ENCODE assay signal across 14 cellular contexts in the genomic region with DNA sequence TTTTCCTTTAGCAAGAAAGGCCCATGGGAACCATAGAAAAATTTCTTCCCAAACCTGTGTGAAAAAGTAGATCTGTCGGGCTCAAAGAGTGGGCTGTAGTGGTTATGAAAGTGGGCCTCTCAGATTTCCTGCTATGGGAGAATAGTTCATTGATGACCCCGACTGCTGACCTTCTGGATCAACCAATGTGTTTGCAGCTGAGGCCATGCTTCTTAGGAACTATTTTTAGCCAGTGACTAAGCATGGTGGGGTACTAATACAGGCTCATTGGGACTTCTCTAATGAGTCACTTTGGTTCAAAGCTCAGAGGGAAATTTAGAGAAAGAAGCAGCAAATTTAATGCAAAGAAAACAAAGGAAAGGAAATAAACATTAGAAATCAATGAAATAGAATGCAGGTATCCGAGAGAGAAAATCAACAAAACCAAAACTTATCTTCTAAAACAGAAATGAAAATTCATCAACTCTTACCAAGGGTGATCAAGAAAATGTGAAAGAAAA. TPM values are rescaled to one million over a fixed set of nuclear protein-coding genes. Genes with fewer than 3 reads are reported as not detected.
DNase-seq lines count a peak whose midpoint lies in the region; ATAC-seq lines count a peak whose summit lies in the region.
"Had no signal": no experiment of that assay in that cellular context is flagged by ENCODE, and none has a peak within 500 bp of the region (broad histone marks: within the 10 kb centered on the region; RNA-seq: fewer than 3 reads in every experiment).

No MANE protein-coding gene starts in this region.

- no peaks in the 10 kb centered on the region for H4K20me1 ChIP-seq in BLaER1 treated with 17β-estradiol and CSF1 and Interleukin-3, amounts not matched to agents 10 nM and 100 nM

- H3K4me2 ChIP-seq in BLaER1 treated with 17β-estradiol and CSF1 and Interleukin-3, amounts not matched to agents 10 nM and 100 nM: peak overlapping the region in 6 of 11 experiments; percentile 8 to 74 (median 50); a peak in 10 of 22 replicates

- peak overlapping the region in 2 of 11 experiments; percentile 38 to 46; a peak in 4 of 22 replicates for H3K27ac ChIP-seq in BLaER1 treated with 17β-estradiol and CSF1 and Interleukin-3, amounts not matched to agents 10 nM and 100 nM
- H3K27ac ChIP-seq: SJSA1 had no signal

- peaks cover 12 to 25% (median 16%) of the 10 kb centered on the region in 11 experiments for H3K9me3 ChIP-seq in BLaER1 treated with 17β-estradiol and CSF1 and Interleukin-3, amounts not matched to agents 10 nM and 100 nM (replicated peaks in 1 of 11)
- H3K9me3 ChIP-seq in adipocyte (ENCODE audit: control insufficient read depth, low read length): no peaks in the 10 kb centered on the region
- H3K9me3 ChIP-seq: SJSA1 had no signal

- ATAC-seq in HG02870 (IDR thresholded peaks at IDR 0.05; ENCODE audit: unreplicated experiment) (peak; percentile 50), GM18870 (IDR thresholded peaks at IDR 0.05; ENCODE audit: unreplicated experiment) (no peak), left colon (no peak), HG03565 (IDR thresholded peaks at IDR 0.05; ENCODE audit: unreplicated experiment) (no peak)

- H3K9ac ChIP-seq in BLaER1 treated with 17β-estradiol and CSF1 and Interleukin-3, amounts not matched to agents 10 nM and 100 nM: no peak overlapping the region
- peak overlapping the region; percentile 76 for H3K9ac ChIP-seq in adipocyte (ENCODE audit: low read length)

- H3K4me1 ChIP-seq in BLaER1 treated with 17β-estradiol and CSF1 and Interleukin-3, amounts not matched to agents 10 nM and 100 nM: peaks cover 0 to 26% (median 4%) of the 10 kb centered on the region in 10 experiments; a peak in 8 of 20 replicates
- peaks cover 61% of the 10 kb centered on the region for H3K4me1 ChIP-seq in adipocyte (ENCODE audit: control insufficient read depth, insufficient read depth, low read length)

- DNase-seq in adipocyte (ENCODE audit: low read depth): peak; percentile 77
- peak; percentile 3 for DNase-seq in left kidney (ENCODE audit: low read depth, low spot score)
- no peak for DNase-seq in left colon
- no peak for DNase-seq in COLO668 (lab: John Stamatoyannopoulos, UW; ENCODE audit: unreplicated experiment)
- DNase-seq: activated effector memory CD4-positive, alpha-beta T cell treated with anti-CD3 and anti-CD28 coated beads, Interleukin-2, amount 50 U/mL, for 16 hours; KG1; nucleus accumbens; stimulated activated CD8-positive, alpha-beta memory T cell treated with anti-CD3 and anti-CD28 coated beads, Interleukin-4, amount 100 ng/mL, for 48 hours had no signal

- intact Hi-C loops in left colon (cut with DNase I, micrococcal nuclease): no loop called here

- H3K36me3 ChIP-seq in BLaER1 treated with 17β-estradiol and CSF1 and Interleukin-3, amounts not matched to agents 10 nM and 100 nM: no peaks in the 10 kb centered on the region
- no peaks in the 10 kb centered on the region for H3K36me3 ChIP-seq in adipocyte (ENCODE audit: control insufficient read depth, insufficient read depth, low read length, severe bottlenecking)
- H3K36me3 ChIP-seq: SJSA1 had no signal

- H3K27me3 ChIP-seq in BLaER1 treated with 17β-estradiol and CSF1 and Interleukin-3, amounts not matched to agents 10 nM and 100 nM: no peaks in the 10 kb centered on the region
- H3K27me3 ChIP-seq in adipocyte (replicated peaks; ENCODE audit: control insufficient read depth, insufficient read depth, low read length): no peaks in the 10 kb centered on the region

- H3K4me3 ChIP-seq in BLaER1 treated with 17β-estradiol and CSF1 and Interleukin-3, amounts not matched to agents 10 nM and 100 nM: no peak overlapping the region
- H3K4me3 ChIP-seq in adipocyte (ENCODE audit: low read length): peak overlapping the region; percentile 61
- H3K4me3 ChIP-seq: SJSA1 had no signal

RNA-seq across cellular contexts. Expression of gene PSMA5, which starts 12.6 kb away (rescaled TPM):
- total RNA-seq in left colon: 10 to 100 TPM; 76.3 to 92.1 TPM

RNA-seq across cellular contexts. Expression of gene SYPL2, which starts 27.5 kb away (rescaled TPM):
- total RNA-seq in left colon: under 1 TPM; 0.15 to 0.87 TPM
- total RNA-seq: glomerular endothelial cell had no signal

RNA-seq across cellular contexts. Expression of gene SORT1, which starts 41.1 kb away (rescaled TPM):
- total RNA-seq in left colon: 100 to 1,000 TPM; 123 to 124 TPM

RNA-seq across cellular contexts. Expression of gene ATXN7L2, which starts 44.9 kb away (rescaled TPM):
- total RNA-seq in left colon: 1 to 10 TPM; 1.8 to 1.9 TPM

RNA-seq across cellular contexts. Expression of gene CYB561D1, which starts 55.0 kb away (rescaled TPM):
- 10 to 100 TPM; 10.0 to 18.7 TPM for total RNA-seq in left colon

Comparison
In these comparisons a context has a peak if more than half of its experiments do, and no peak if none do; other contexts are left out.
1. DNase-seq: peak in adipocyte (single experiment) and left kidney (single experiment); none in left colon (0 of 2) and COLO668 (single experiment).